In the genomic region with DNA sequence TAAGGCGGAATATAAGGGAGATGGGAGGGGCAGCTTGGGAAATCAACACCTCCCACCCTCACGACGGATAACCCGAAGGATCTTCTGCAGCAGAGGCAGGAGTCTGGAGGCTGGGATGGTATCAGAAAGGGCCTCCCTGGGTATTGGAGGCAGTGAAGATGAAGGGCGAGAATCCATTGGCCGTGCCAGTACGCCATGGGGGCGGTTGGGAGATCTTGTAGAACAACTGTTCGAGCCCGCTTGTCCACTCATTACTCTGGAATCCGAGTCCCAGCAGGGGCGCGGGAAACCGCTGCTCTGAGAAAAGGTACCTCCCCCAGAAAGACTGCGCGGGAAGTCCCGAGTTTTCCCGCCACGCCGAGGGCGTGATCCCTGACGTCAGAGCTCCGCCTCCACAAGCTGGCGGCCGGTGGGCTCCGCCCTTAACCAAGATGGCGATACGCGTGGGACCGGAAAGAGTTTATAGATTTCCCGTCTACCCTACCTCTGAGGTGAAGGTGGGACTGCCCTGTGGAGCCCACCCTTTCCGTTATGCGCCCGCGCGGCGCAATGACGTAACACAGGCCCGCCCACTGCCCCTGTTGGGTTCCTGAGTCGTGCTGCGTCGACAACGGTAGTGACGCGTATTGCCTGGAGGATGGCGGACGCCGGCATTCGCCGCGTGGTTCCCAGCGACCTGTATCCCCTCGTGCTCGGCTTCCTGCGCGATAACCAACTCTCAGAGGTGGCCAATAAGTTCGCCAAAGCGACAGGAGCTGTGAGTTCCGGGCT, we compare ENCODE assay signal across 8 cellular contexts. TPM values are rescaled to one million over a fixed set of nuclear protein-coding genes. Genes with fewer than 3 reads are reported as not detected.
A peak's percentile ranks its signal among the peaks of the same experiment; 100 is the strongest.
DNase-seq lines count a peak whose midpoint lies in the region; ATAC-seq and TF ChIP-seq lines count a peak whose summit lies in the region.

A gene (plus strand): TSS at position 616 of the 771 bp plus-strand sequence. CDS start 22 bp downstream, at position 638.

- H3K79me2 ChIP-seq in Karpas-422 (ENCODE audit: low read length): peaks cover 44% of the 10 kb centered on the region

- WGBS in esophagus muscularis mucosa: 6% methylated on average over 28 of the region's 59 CpGs

- peak; percentile 92 for TF ChIP-seq EP300 in esophagus muscularis mucosa (IDR thresholded peaks at IDR 0.05)

- H3K9ac ChIP-seq in Karpas-422 (ENCODE audit: low read length): peak within 1 kb of the TSS; percentile 94

- TF ChIP-seq POLR2A in esophagus muscularis mucosa (IDR thresholded peaks at IDR 0.05; ENCODE audit: low read depth): peak; percentile 60

- H3K4me1 ChIP-seq in Karpas-422 (ENCODE audit: low read length) (peaks cover 13% of the 10 kb centered on the region), esophagus muscularis mucosa (peaks cover 24 to 34% (median 28%) of the 10 kb centered on the region in 4 donors), muscle layer of duodenum (ENCODE audit: control insufficient read depth in 1 of 2, insufficient read depth in 2 of 2, low read length in 2 of 2) (peaks cover 5 to 12% of the 10 kb centered on the region in 2 donors)

- H3K27me3 ChIP-seq in Karpas-422 (ENCODE audit: low read length) (no peaks in the 10 kb centered on the region), esophagus muscularis mucosa (no peaks in the 10 kb centered on the region), muscle layer of duodenum (ENCODE audit: low read depth, low read length) (no peaks in the 10 kb centered on the region)

- intact Hi-C loops in esophagus muscularis mucosa (cut with DNase I): loop anchor here (5.0 to 10.0 kb wide), 2 partner anchors 335 to 353 kb away; a partner anchor contains a TSS

- DNase-seq in DMS79 treated with DMSO at 0.1 percent for 48 hours (lab: John Stamatoyannopoulos, UW) (peak; percentile 85), Karpas-422 (peak; percentile 97), RKO (ENCODE audit: low spot score) (peak; percentile 99), activated T-helper 1 cell treated with Interleukin-2 at 50 U/mL for 16 hours (ENCODE audit: low read depth) (peak; percentile 100), esophagus muscularis mucosa (ENCODE audit: extremely low spot score) (peak; percentile 100)
- peak; percentile 99 to 100 for DNase-seq in stimulated activated CD8-positive, alpha-beta memory T cell treated with anti-CD3 and anti-CD28 coated beads, Interleukin-7, amount 100 ng/mL, for 4 hours (ENCODE audit: low read depth in 2 of 2)

- peak within 1 kb of the TSS; percentile 92 for H3K4me2 ChIP-seq in Karpas-422 (ENCODE audit: low read depth, low read length, poor library complexity, severe bottlenecking)

- peak within 1 kb of the TSS; percentile 94 for H3K4me3 ChIP-seq in Karpas-422 (ENCODE audit: low read length)
- peak within 1 kb of the TSS; percentile 73 to 89 (median 86) for H3K4me3 ChIP-seq in esophagus muscularis mucosa
- peak within 1 kb of the TSS; percentile 76 to 93 for H3K4me3 ChIP-seq in muscle layer of duodenum (ENCODE audit: low read depth in 1 of 2, low read length in 2 of 2)

- peak within 1 kb of the TSS; percentile 70 for H3K27ac ChIP-seq in Karpas-422 (ENCODE audit: low read length)
- peak within 1 kb of the TSS; percentile 83 to 98 (median 90) for H3K27ac ChIP-seq in esophagus muscularis mucosa (replicated peaks in 1 of 4)
- H3K27ac ChIP-seq in muscle layer of duodenum (ENCODE audit: low read length): peak within 1 kb of the TSS; percentile 98

- ATAC-seq in GM21825 (IDR thresholded peaks at IDR 0.05; ENCODE audit: unreplicated experiment): peak; percentile 93

- TF ChIP-seq CTCF in esophagus muscularis mucosa (IDR thresholded peaks at IDR 0.05): peak in 1 of 3 experiments; percentile 18

- H3K36me3 ChIP-seq in Karpas-422 (ENCODE audit: insufficient read depth, low read length): peaks cover 6% of the 10 kb centered on the region; the same call in 1 of the 2 replicates
- H3K36me3 ChIP-seq in esophagus muscularis mucosa: peaks cover 23 to 67% (median 60%) of the 10 kb centered on the region in 4 donors
- H3K36me3 ChIP-seq in muscle layer of duodenum (ENCODE audit: control insufficient read depth in 1 of 2, insufficient read depth in 2 of 2, low read length in 2 of 2): peaks cover 29 to 46% of the 10 kb centered on the region in 2 donors

- no peaks in the 10 kb centered on the region for H4K20me1 ChIP-seq in Karpas-422 (ENCODE audit: insufficient read depth, low read depth, low read length)

- no peak within 1 kb of the TSS for H2AFZ ChIP-seq in Karpas-422 (ENCODE audit: low read length)

- H3K9me3 ChIP-seq in Karpas-422 (ENCODE audit: low read length) (no peaks in the 10 kb centered on the region), esophagus muscularis mucosa (no peaks in the 10 kb centered on the region), muscle layer of duodenum (ENCODE audit: control insufficient read depth in 1 of 2, low read length in 2 of 2) (no peaks in the 10 kb centered on the region)

- H3K9me2 ChIP-seq in Karpas-422 (replicated peaks; ENCODE audit: insufficient read depth, low read length): no peaks in the 10 kb centered on the region

RNA-seq across cellular contexts. Expression of the gene that starts here (rescaled TPM):
- 22.6 and 37.6 TPM in 2 replicates for total RNA-seq in Karpas-422 (2014; rRNA removed; shearing (Covaris generic); ENCODE audit: low replicate concordance)
- 10 to 100 TPM; 28.7 to 83.8 (median 48.5) TPM for total RNA-seq in esophagus muscularis mucosa

Comparison
In these comparisons a context has a peak if more than half of its experiments do, and no peak if none do; other contexts are left out.
1. Peak in every context shown above with its lines: DNase-seq, ATAC-seq, H3K4me3 ChIP-seq and H3K27ac ChIP-seq.